In genomic region chr20:48657426-48658197, GRCh38 we compare ENCODE assay signal across 8 cellular contexts.
DNase-seq lines count a peak whose midpoint lies in the region; ATAC-seq and TF ChIP-seq lines count a peak whose summit lies in the region.

No MANE protein-coding gene starts in this region.

- peak; percentile 51; the same call in 1 of the 2 replicates for TF ChIP-seq POLR2A in IMR-90 (IDR thresholded peaks at IDR 0.05; ENCODE audit: low read depth, low read length)
- no peak for TF ChIP-seq POLR2A in esophagus muscularis mucosa (IDR thresholded peaks at IDR 0.05; ENCODE audit: low read depth)

- H3K23ac ChIP-seq in IMR-90 (ENCODE audit: low read depth, low read length): no peak overlapping the region

- H4K91ac ChIP-seq in IMR-90 (ENCODE audit: insufficient read depth, low read depth, low read length): no peak overlapping the region

- H4K5ac ChIP-seq in IMR-90 (ENCODE audit: low read depth, low read length): no peak overlapping the region

- peak overlapping the region; percentile 46 for H2AFZ ChIP-seq in IMR-90 (replicated peaks; ENCODE audit: low read length, poor library complexity)

- peaks cover 93% of the 10 kb centered on the region for H3K36me3 Mint-ChIP-seq in activated T-cell treated with anti-CD3 and anti-CD28 coated beads, Interleukin-2, amount 50 U/mL, for 24 hours (ENCODE audit: low read depth)
- peaks cover 20% of the 10 kb centered on the region for H3K36me3 Mint-ChIP-seq in nephron (ENCODE audit: low read depth)

- TF ChIP-seq CTCF in IMR-90 (conservative IDR thresholded peaks at IDR 0.05; ENCODE audit: low read depth, low read length) (peak; percentile 97), Panc1 (IDR thresholded peaks at IDR 0.05) (peak; percentile 93), esophagus muscularis mucosa (IDR thresholded peaks at IDR 0.05) (peak; percentile 93 to 98 (median 96)), nephron (IDR thresholded peaks at IDR 0.05; ENCODE audit: unreplicated experiment in 3 of 3) (peak; percentile 90 to 94 (median 93))

- no peaks in the 10 kb centered on the region for H3K9me1 ChIP-seq in IMR-90 (ENCODE audit: insufficient read depth, low read length)

- no peak overlapping the region for H3K14ac ChIP-seq in IMR-90 (replicated peaks; ENCODE audit: low read depth, low read length)

- peak; percentile 96 for DNase-seq in COLO829 (ENCODE audit: low spot score)
- DNase-seq in IMR-90: peak; percentile 69
- peak; percentile 70 for DNase-seq in Panc1 (ENCODE audit: low read depth, low spot score)
- peak; percentile 72 for DNase-seq in activated T-cell treated with anti-CD3 and anti-CD28 coated beads, Interleukin-2, amount 50 U/mL, for 24 hours
- no peak for DNase-seq in esophagus muscularis mucosa (ENCODE audit: extremely low spot score)
- peak; percentile 60 to 68 for DNase-seq in stimulated activated naive CD8-positive, alpha-beta T cell treated with anti-CD3 and anti-CD28 coated beads, Interleukin-15, amount 100 ng/mL, for 72 hours

- no peaks in the 10 kb centered on the region for H3K9me3 ChIP-seq in IMR-90 (ENCODE audit: control insufficient read depth, insufficient read depth, low read length)
- H3K9me3 ChIP-seq in Panc1 (ENCODE audit: control insufficient read depth, insufficient read depth, low read depth, low read length): no peaks in the 10 kb centered on the region; the same call in 1 of the 2 replicates
- peaks cover 0 to 7% (median 0%) of the 10 kb centered on the region in 4 donors for H3K9me3 ChIP-seq in esophagus muscularis mucosa

- WGBS in IMR-90 (ENCODE audit: extremely low coverage in 2 of 2, insufficient read length in 1 of 2), 2 experiments: 78% methylated on average over 7 of the region's 21 CpGs; no CpG with 5 or more reads in 1 of the 2 experiments
- WGBS in esophagus muscularis mucosa: 68% methylated on average over 13 of the region's 21 CpGs

- 0 out of 2 replicates have a peak, but pooled peaks cover 2% of the 10 kb centered on the region for H3K27me3 ChIP-seq in IMR-90 (ENCODE audit: control insufficient read depth, insufficient read depth, low read length)
- H3K27me3 ChIP-seq in Panc1 (ENCODE audit: control insufficient read depth, insufficient read depth, low read length): no peaks in the 10 kb centered on the region
- H3K27me3 ChIP-seq in esophagus muscularis mucosa: no peaks in the 10 kb centered on the region

- in situ Hi-C loops in IMR-90 (cut with MboI; ENCODE audit: low sequenced_read_pairs) (loop anchor here (5.0 kb wide), 1 partner anchor 250 kb away; no protein-coding TSS in a partner anchor), Panc1 (cut with HindIII; ENCODE audit: low pct_unique_long_range_greater_than_20kb, low sequenced_read_pairs) (no loop called here)

- no peaks in the 10 kb centered on the region for H4K20me1 ChIP-seq in IMR-90 (ENCODE audit: insufficient read depth, low read length)

- no peak overlapping the region for H2BK15ac ChIP-seq in IMR-90 (ENCODE audit: low read depth, low read length)

- no peak overlapping the region for H3K4ac ChIP-seq in IMR-90 (ENCODE audit: low read depth, low read length)

- peaks cover 6% of the 10 kb centered on the region for H3K4me1 Mint-ChIP-seq in activated T-cell treated with anti-CD3 and anti-CD28 coated beads, Interleukin-2, amount 50 U/mL, for 24 hours (ENCODE audit: low read depth)
- peaks cover 12% of the 10 kb centered on the region for H3K4me1 Mint-ChIP-seq in nephron
- H3K4me1 Mint-ChIP-seq in stimulated activated naive CD8-positive, alpha-beta T cell treated with anti-CD3 and anti-CD28 coated beads, Interleukin-15, amount 100 ng/mL, for 72 hours: peaks cover 33% of the 10 kb centered on the region

- H4K8ac ChIP-seq in IMR-90 (ENCODE audit: low read depth in 2 of 2, low read length in 2 of 2): no peak overlapping the region

- H3K4me2 ChIP-seq in IMR-90 (ENCODE audit: low read depth, low read length): no peak overlapping the region

- no peaks in the 10 kb centered on the region for H3K27me3 Mint-ChIP-seq in activated T-cell treated with anti-CD3 and anti-CD28 coated beads, Interleukin-2, amount 50 U/mL, for 24 hours
- H3K27me3 Mint-ChIP-seq in nephron (ENCODE audit: low read depth): peaks cover 7% of the 10 kb centered on the region
- no peaks in the 10 kb centered on the region for H3K27me3 Mint-ChIP-seq in stimulated activated naive CD8-positive, alpha-beta T cell treated with anti-CD3 and anti-CD28 coated beads, Interleukin-15, amount 100 ng/mL, for 72 hours

- no peaks in the 10 kb centered on the region for H3K79me1 ChIP-seq in IMR-90 (ENCODE audit: low read depth in 1 of 2, low read length in 2 of 2)

- ATAC-seq in IMR-90 (ENCODE audit: low read depth) (peak; percentile 91), Panc1 (peak; percentile 84), HG02852 (IDR thresholded peaks at IDR 0.05; ENCODE audit: unreplicated experiment) (no peak)
- ATAC-seq in stimulated activated naive CD8-positive, alpha-beta T cell treated with anti-CD3 and anti-CD28 coated beads, Interleukin-15, amount 100 ng/mL, for 72 hours: peak; percentile 86

- TF ChIP-seq RAD21 in IMR-90 (IDR thresholded peaks at IDR 0.05; ENCODE audit: low read length): peak; percentile 99

- no peak overlapping the region for H3K9ac ChIP-seq in IMR-90 (ENCODE audit: low read depth, low read length)

- no peak overlapping the region for H3K18ac ChIP-seq in IMR-90 (ENCODE audit: low read depth, low read length)

- no peak overlapping the region for H2AK5ac ChIP-seq in IMR-90 (ENCODE audit: low read depth, low read length)

- no peak for TF ChIP-seq EP300 in esophagus muscularis mucosa (IDR thresholded peaks at IDR 0.05)

- H3K9me3 Mint-ChIP-seq in activated T-cell treated with anti-CD3 and anti-CD28 coated beads, Interleukin-2, amount 50 U/mL, for 24 hours: no peaks in the 10 kb centered on the region
- H3K9me3 Mint-ChIP-seq in nephron: peaks cover 9% of the 10 kb centered on the region
- no peaks in the 10 kb centered on the region for H3K9me3 Mint-ChIP-seq in stimulated activated naive CD8-positive, alpha-beta T cell treated with anti-CD3 and anti-CD28 coated beads, Interleukin-15, amount 100 ng/mL, for 72 hours

- BruUV-seq in IMR-90 (replicated peaks; lab: Mats Ljungman, UMichigan): no TSS peak
- BruUV-seq in Panc1 (replicated peaks; lab: Mats Ljungman, UMichigan): no TSS peak

- no peak overlapping the region for H2BK5ac ChIP-seq in IMR-90 (ENCODE audit: low read depth, low read length, poor library complexity, severe bottlenecking)

- H3K4me3 ChIP-seq in IMR-90 (ENCODE audit: insufficient read depth, low read depth, low read length) (no peak overlapping the region), Panc1 (ENCODE audit: low read depth in 2 of 2, low read length in 2 of 2) (no peak overlapping the region), esophagus muscularis mucosa (no peak overlapping the region)

- no peak overlapping the region for H3K27ac ChIP-seq in IMR-90 (ENCODE audit: insufficient read depth, low read length)
- no peak overlapping the region for H3K27ac ChIP-seq in Panc1 (ENCODE audit: low read length)
- no peak overlapping the region for H3K27ac ChIP-seq in esophagus muscularis mucosa (replicated peaks in 1 of 4)

- POLR2A ChIA-PET in IMR-90 (lab: Charles Lee; ENCODE audit: unreplicated experiment) (no interaction called here), Panc1 (lab: Charles Lee) (no interaction called here)

- H3K4me3 Mint-ChIP-seq in activated T-cell treated with anti-CD3 and anti-CD28 coated beads, Interleukin-2, amount 50 U/mL, for 24 hours: no peak overlapping the region
- no peak overlapping the region for H3K4me3 Mint-ChIP-seq in nephron
- H3K4me3 Mint-ChIP-seq in stimulated activated naive CD8-positive, alpha-beta T cell treated with anti-CD3 and anti-CD28 coated beads, Interleukin-15, amount 100 ng/mL, for 72 hours: no peak overlapping the region

- dilution Hi-C loops in IMR-90 (cut with HindIII; ENCODE audit: low sequenced_read_pairs, unreplicated experiment): no loop called here

- H3K36me3 ChIP-seq in IMR-90 (ENCODE audit: control insufficient read depth, insufficient read depth, low read length): no peaks in the 10 kb centered on the region
- no peaks in the 10 kb centered on the region for H3K36me3 ChIP-seq in Panc1 (ENCODE audit: control insufficient read depth, insufficient read depth, low read length)
- peaks cover under 1 to 71% (median 46%) of the 10 kb centered on the region in 4 donors for H3K36me3 ChIP-seq in esophagus muscularis mucosa

- CTCF ChIA-PET in IMR-90 (lab: Yijun Ruan, JAX): interaction anchor here (0.7 to 1.7 kb wide), 12 partner anchors 11 to 273 kb away, joined by 3 to 23 read pairs (median 4); no protein-coding TSS in a partner anchor
- CTCF ChIA-PET in Panc1 (lab: Charles Lee): interaction anchor here (0.5 to 2.4 kb wide), 16 partner anchors 13 to 371 kb away, joined by 3 to 35 read pairs (median 4); partner anchors contain the start of gene ARFGEF2

- H2AK9ac ChIP-seq in IMR-90 (replicated peaks; ENCODE audit: low read depth, low read length, poor library complexity): peak overlapping the region; percentile 15

- H3K27ac Mint-ChIP-seq in activated T-cell treated with anti-CD3 and anti-CD28 coated beads, Interleukin-2, amount 50 U/mL, for 24 hours: peak overlapping the region; percentile 9
- H3K27ac Mint-ChIP-seq in nephron: peak overlapping the region in 1 of 3 experiments; percentile 63
- H3K27ac Mint-ChIP-seq in stimulated activated naive CD8-positive, alpha-beta T cell treated with anti-CD3 and anti-CD28 coated beads, Interleukin-15, amount 100 ng/mL, for 72 hours: peak overlapping the region in 1 of 2 donors; percentile 38

- H2BK20ac ChIP-seq in IMR-90 (ENCODE audit: low read depth, low read length): no peak overlapping the region

- no peak overlapping the region for H3K56ac ChIP-seq in IMR-90 (ENCODE audit: extremely low read depth, insufficient read depth, low read length)

- intact Hi-C loops in IMR-90 (cut with micrococcal nuclease) (loop anchor here (1.0 to 10.0 kb wide), 2 partner anchors 167 to 248 kb away; partner anchors contain the start of gene PREX1), Panc1 (cut with micrococcal nuclease; ENCODE audit: unreplicated experiment) (loop anchor here (1.0 to 5.0 kb wide), 2 partner anchors 170 to 248 kb away; partner anchors contain the start of gene PREX1), esophagus muscularis mucosa (cut with DNase I) (loop anchor here (1.0 kb wide), 1 partner anchor 247 kb away; no protein-coding TSS in a partner anchor)

- peaks cover 2% of the 10 kb centered on the region; the same call in 1 of the 2 replicates for H3K4me1 ChIP-seq in IMR-90 (ENCODE audit: control insufficient read depth, insufficient read depth, low read length)
- H3K4me1 ChIP-seq in Panc1 (ENCODE audit: control insufficient read depth, insufficient read depth, low read length): no peaks in the 10 kb centered on the region
- peaks cover 0 to 14% (median 6%) of the 10 kb centered on the region in 4 donors for H3K4me1 ChIP-seq in esophagus muscularis mucosa

- H2BK120ac ChIP-seq in IMR-90 (ENCODE audit: low read depth, low read length): no peak overlapping the region

TF ChIP-seq in IMR-90, 13 proteins besides CTCF, POLR2A, EP300 and RAD21 (continues in another document):
- no peak for TF ChIP-seq MAZ (IDR thresholded peaks at IDR 0.05; ENCODE audit: borderline replicate concordance, low read depth, low read length)
- peak; percentile 95 for TF ChIP-seq SMC3 (IDR thresholded peaks at IDR 0.05; ENCODE audit: low read depth, low read length)
- no peak for TF ChIP-seq RCOR1 (IDR thresholded peaks at IDR 0.05; ENCODE audit: insufficient replicate concordance, low read length)
- TF ChIP-seq RFX5 (IDR thresholded peaks at IDR 0.05; ENCODE audit: low read depth, low read length): no peak
